Comparison of ENCODE assay signal across 8 cellular contexts in genomic region chr15:45022871-45023658, GRCh38. TPM values are rescaled to one million over a fixed set of nuclear protein-coding genes. Genes with fewer than 3 reads are reported as not detected.
DNase-seq lines count a peak whose midpoint lies in the region; ATAC-seq and TF ChIP-seq lines count a peak whose summit lies in the region.

Gene SORD (plus strand): TSS chr15:45023195. CDS start chr15:45023284, 89 bp downstream.

- H3K27ac Mint-ChIP-seq in activated B cell treated with CpG ODN at 0.5 μM for 24 hours = no peak within 1 kb of the TSS

- ATAC-seq in GM18873 (IDR thresholded peaks at IDR 0.05; ENCODE audit: low FRiP score, unreplicated experiment) = peak; percentile 82
- peak; percentile 90 for ATAC-seq in HG03135 (IDR thresholded peaks at IDR 0.05; ENCODE audit: unreplicated experiment)
- peak; percentile 100 for ATAC-seq in activated B cell treated with CpG ODN at 0.5 μM for 24 hours (ENCODE audit: low read depth)

- no peak for TF ChIP-seq POLR2A in spleen (IDR thresholded peaks at IDR 0.05)

- no peaks in the 10 kb centered on the region for H3K36me3 ChIP-seq in spleen

- peaks cover 7 to 36% (median 17%) of the 10 kb centered on the region in 6 donors for H3K4me1 ChIP-seq in spleen

- H3K4me3 ChIP-seq in AG04450 (ENCODE audit: low read depth, low read length) (peak within 1 kb of the TSS; percentile 81), spleen (peak within 1 kb of the TSS; percentile 60 to 91 (median 77))

- peaks cover 3% of the 10 kb centered on the region for H3K27me3 ChIP-seq in AG04450 (ENCODE audit: control insufficient read depth, insufficient read depth, low read length)
- H3K27me3 ChIP-seq in spleen (replicated peaks in 1 of 7) = peaks cover 0 to 18% (median 4%) of the 10 kb centered on the region in 7 donors

- CTCF ChIA-PET in AG04450 (lab: Charles Lee) (interaction anchor here (0.7 to 2.4 kb wide), 4 partner anchors 13 to 170 kb away, joined by 5 to 11 read pairs (median 6); no protein-coding TSS in a partner anchor), activated B cell treated with CpG ODN at 0.5 μM for 24 hours (lab: Charles Lee) (interaction anchor here (1.7 kb wide), 2 partner anchors 12 to 15 kb away, joined by 5 to 7 read pairs; no protein-coding TSS in a partner anchor)

- H3K36me3 Mint-ChIP-seq in activated B cell treated with CpG ODN at 0.5 μM for 24 hours (ENCODE audit: low read depth) = no peaks in the 10 kb centered on the region

- peak within 1 kb of the TSS; percentile 89 for H3K4me3 Mint-ChIP-seq in activated B cell treated with CpG ODN at 0.5 μM for 24 hours

- TF ChIP-seq CTCF in AG04450 (IDR thresholded peaks at IDR 0.05; ENCODE audit: low read depth, low read length) (no peak), activated B cell treated with CpG ODN at 0.5 μM for 24 hours (IDR thresholded peaks at IDR 0.05) (no peak), spleen (IDR thresholded peaks at IDR 0.05 in 8 of 11, conservative IDR thresholded peaks at IDR 0.05 in 3 of 11) (no peak)

- intact Hi-C loops in activated B cell treated with CpG ODN at 0.5 μM for 24 hours (cut with micrococcal nuclease) = loop anchor here (1.0 to 10.0 kb wide), 5 partner anchors 25 to 596 kb away; partner anchors contain the start of gene CTDSPL2
- intact Hi-C loops in spleen (cut with DNase I; ENCODE audit: low total_unique reads) = no loop called here

- H3K9me3 Mint-ChIP-seq in activated B cell treated with CpG ODN at 0.5 μM for 24 hours = no peaks in the 10 kb centered on the region

- DNase-seq in AG04450 (ENCODE audit: low read depth, low spot score) = peak; percentile 18
- peak; percentile 80 for DNase-seq in NCI-H2227 treated with DMSO at 0.1 percent for 48 hours (lab: John Stamatoyannopoulos, UW)
- peak; percentile 91 for DNase-seq in activated B cell treated with CpG ODN at 0.5 μM for 24 hours
- peak in 60 of 61 donors; percentile 11 to 97 (median 86) for DNase-seq in caudate nucleus (lab: John Stamatoyannopoulos, UW)
- peak; percentile 81 for DNase-seq in inferior parietal cortex (ENCODE audit: extremely low spot score)
- DNase-seq in spleen = peak; percentile 98

- H3K9me3 ChIP-seq in AG04450 (ENCODE audit: control insufficient read depth, insufficient read depth, low read length) (no peaks in the 10 kb centered on the region; the same call in 1 of the 2 replicates), spleen (no peaks in the 10 kb centered on the region)

- H3K27me3 Mint-ChIP-seq in activated B cell treated with CpG ODN at 0.5 μM for 24 hours = peaks cover 15% of the 10 kb centered on the region

- H3K27ac ChIP-seq in AG04450 (ENCODE audit: low read depth, low read length) = peak within 1 kb of the TSS; percentile 68
- peak within 1 kb of the TSS; percentile 86 for H3K27ac ChIP-seq in caudate nucleus (ENCODE audit: low read depth, low read length)
- H3K27ac ChIP-seq in spleen = peak within 1 kb of the TSS; percentile 14 to 77 (median 66)

- POLR2A ChIA-PET in AG04450 (lab: Yijun Ruan, JAX) = no interaction called here
- POLR2A ChIA-PET in activated B cell treated with CpG ODN at 0.5 μM for 24 hours (lab: Charles Lee) = interaction anchor here (1.7 to 2.8 kb wide), 2 partner anchors 13 to 26 kb away, joined by 6 to 12 read pairs; no protein-coding TSS in a partner anchor

- 1 to 3% (median 1%) methylated on average over 36 to 48 of the region's 48 CpGs for WGBS in spleen, 5 donors

- peaks cover 27% of the 10 kb centered on the region for H3K4me1 Mint-ChIP-seq in activated B cell treated with CpG ODN at 0.5 μM for 24 hours

RNA-seq across cellular contexts. Expression of gene SORD, which starts in this region (rescaled TPM):
- 32.0 and 33.9 TPM in 2 replicates for polyA plus RNA-seq in AG04450 (2011; rRNA removed)
- 27.4 and 34.6 TPM in 2 replicates for polyA minus RNA-seq in AG04450 (2011; rRNA and poly(A)+ RNA removed)
- total RNA-seq in activated B cell treated with CpG ODN at 0.5 μM for 24 hours = 15.1 and 15.5 TPM in 2 replicates
- 10 to 100 TPM in 2 of 7 donors, 1 to 10 TPM in 5; 4.5 to 12.5 (median 8.8) TPM for total RNA-seq in spleen
- 1 to 10 TPM; 2.6 to 4.8 (median 4.2) TPM for polyA plus RNA-seq in spleen

Comparison
In these comparisons a context has a peak if more than half of its experiments do, and no peak if none do; other contexts are left out.
1. Peak in every context shown above with its lines: DNase-seq, ATAC-seq, H3K4me3 ChIP-seq and H3K27ac ChIP-seq.
2. DNase-seq: peak in every context shown above with its lines; median percentile 98 in spleen; 91 in activated B cell treated with CpG ODN at 0.5 μM for 24 hours; 86 in caudate nucleus; 81 in inferior parietal cortex; 80 in NCI-H2227 treated with DMSO at 0.1 percent for 48 hours; 18 in AG04450.